Comparison of ENCODE assay signal across 17 cellular contexts in genomic region chr6:149260214-149260874, GRCh38.
"Had no signal": no experiment of that assay in that cellular context is flagged by ENCODE, and none has a peak within 500 bp of the region (broad histone marks: within the 10 kb centered on the region; RNA-seq: fewer than 3 reads in every experiment).

No MANE protein-coding gene starts in this region.

- DNase-seq: activated CD4-positive, alpha-beta T cell treated with anti-CD3 and anti-CD28 coated beads, Interleukin-2, amount 50 U/mL, for 1 hour; effector memory CD8-positive, alpha-beta T cell; hippocampal formation; mammary epithelial cell; midbrain; psoas muscle; SHP77 treated with DMSO at 0.1 percent for 48 hours; stimulated activated CD4-positive, alpha-beta T cell treated with anti-CD3 and anti-CD28 coated beads, Interleukin-4, amount 100 ng/mL, for 24 hours; T-helper 1 cell; T-helper 9 cell had no signal

- H3K4me1 ChIP-seq: upper lobe of left lung had no signal

- H3K27me3 ChIP-seq: upper lobe of left lung had no signal

- H3K9me3 ChIP-seq: psoas muscle, thoracic aorta, upper lobe of left lung had no signal

- H3K4me3 ChIP-seq: psoas muscle, smooth muscle cell, thoracic aorta, upper lobe of left lung had no signal

- H3K27ac Mint-ChIP-seq: activated T-helper 1 cell treated with anti-CD3 and anti-CD28 coated beads, Interleukin-12 subunit alpha, Interleukin-12 subunit beta, Interleukin-2, Interleukin-4 antibody, amounts not matched to agents 30 ng/mL and 10 ng/mL and 1 ng/mL, durations not matched to agents 14 hours and 24 hours and 36 hours; effector memory CD8-positive, alpha-beta T cell; stimulated activated effector memory CD8-positive, alpha-beta T cell treated with anti-CD3 and anti-CD28 coated beads, Interleukin-12 subunit alpha, Interleukin-12 subunit beta, amount 100 ng/mL, for 72 hours had no signal

- H3K36me3 Mint-ChIP-seq: stimulated activated effector memory CD8-positive, alpha-beta T cell treated with anti-CD3 and anti-CD28 coated beads, Interleukin-12 subunit alpha, Interleukin-12 subunit beta, amount 100 ng/mL, for 72 hours had no signal

- H3K36me3 ChIP-seq: thoracic aorta, upper lobe of left lung had no signal

- H3K4me3 Mint-ChIP-seq: activated T-helper 1 cell treated with anti-CD3 and anti-CD28 coated beads, Interleukin-12 subunit alpha, Interleukin-12 subunit beta, Interleukin-2, Interleukin-4 antibody, amounts not matched to agents 30 ng/mL and 10 ng/mL and 1 ng/mL, durations not matched to agents 14 hours and 24 hours and 36 hours; effector memory CD8-positive, alpha-beta T cell; stimulated activated effector memory CD8-positive, alpha-beta T cell treated with anti-CD3 and anti-CD28 coated beads, Interleukin-12 subunit alpha, Interleukin-12 subunit beta, amount 100 ng/mL, for 72 hours had no signal

- H3K27ac ChIP-seq: psoas muscle, thoracic aorta had no signal

- ATAC-seq: activated CD4-positive, CD25-positive, alpha-beta regulatory T cell treated with anti-CD3 and anti-CD28 coated beads, Interleukin-2, amount 50 U/mL, for 24 hours; effector memory CD8-positive, alpha-beta T cell; SK-N-SH treated with all-trans-retinoic acid at 6 μM for 48 hours; stimulated activated effector memory CD8-positive, alpha-beta T cell treated with anti-CD3 and anti-CD28 coated beads, Interleukin-12 subunit alpha, Interleukin-12 subunit beta, amount 100 ng/mL, for 72 hours had no signal

- H3K4me2 ChIP-seq: smooth muscle cell had no signal

- H3K9me3 Mint-ChIP-seq: activated T-helper 1 cell treated with anti-CD3 and anti-CD28 coated beads, Interleukin-12 subunit alpha, Interleukin-12 subunit beta, Interleukin-2, Interleukin-4 antibody, amounts not matched to agents 30 ng/mL and 10 ng/mL and 1 ng/mL, durations not matched to agents 14 hours and 24 hours and 36 hours; effector memory CD8-positive, alpha-beta T cell; stimulated activated effector memory CD8-positive, alpha-beta T cell treated with anti-CD3 and anti-CD28 coated beads, Interleukin-12 subunit alpha, Interleukin-12 subunit beta, amount 100 ng/mL, for 72 hours had no signal
